ENCODE assay signal across 9 cellular contexts in the genomic region with DNA sequence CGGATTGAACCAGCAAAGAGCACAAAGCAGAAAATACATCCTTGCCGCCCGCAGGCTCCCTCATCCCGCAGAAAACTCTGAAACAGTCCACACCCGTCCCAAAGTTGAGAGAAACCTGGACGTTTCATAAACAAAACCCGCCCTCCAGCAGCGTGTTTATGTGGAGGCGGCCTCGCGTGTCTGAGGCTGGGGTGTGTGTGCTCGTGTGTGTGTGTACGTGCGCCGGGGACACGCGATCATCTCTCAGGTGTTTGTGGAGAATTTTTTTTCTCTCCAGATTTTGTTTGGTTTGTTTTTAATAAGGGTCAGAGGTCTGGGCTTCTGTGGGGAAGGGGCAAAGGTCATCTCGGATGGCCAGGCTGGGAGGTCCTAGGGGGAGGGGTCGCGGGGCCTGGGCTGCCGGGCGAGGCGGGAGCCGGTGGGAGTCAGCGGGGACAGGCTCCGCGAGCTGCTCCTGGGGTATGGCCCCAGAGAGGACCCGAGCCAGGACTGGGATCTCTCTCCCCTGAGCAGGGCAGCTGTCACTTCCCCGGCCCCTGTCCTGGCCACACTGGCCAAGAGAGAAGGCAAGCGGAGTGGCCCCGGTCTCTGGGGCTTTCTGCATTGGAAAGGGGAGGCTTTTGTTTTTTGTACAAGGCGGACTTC.
DNase-seq lines count a peak whose midpoint lies in the region; ATAC-seq, FAIRE-seq and TF ChIP-seq lines count a peak whose summit lies in the region.
"Had no signal": no experiment of that assay in that cellular context is flagged by ENCODE, and none has a peak within 500 bp of the region (broad histone marks: within the 10 kb centered on the region; RNA-seq: fewer than 3 reads in every experiment).

No MANE protein-coding gene starts in this region.

- no peaks in the 10 kb centered on the region for H3K27me3 Mint-ChIP-seq in natural killer cell treated with Interleukin-12 subunit alpha and Interleukin-12 subunit beta and Interleukin-15 and Interleukin-18, amount 100 ng/mL, for 72 hours

- H3K4me2 ChIP-seq in A549: peak overlapping the region; percentile 94

- peaks cover 12% of the 10 kb centered on the region for H3K36me3 Mint-ChIP-seq in natural killer cell treated with Interleukin-12 subunit alpha and Interleukin-12 subunit beta and Interleukin-15 and Interleukin-18, amount 100 ng/mL, for 72 hours

- peak overlapping the region; percentile 41 for H3K4me3 ChIP-seq in A549
- H3K4me3 ChIP-seq in HUES48 (ENCODE audit: low read depth, low read length): peak overlapping the region; percentile 60
- H3K4me3 ChIP-seq in epithelial cell of proximal tubule (ENCODE audit: low read depth, low read length): peak overlapping the region; percentile 62
- H3K4me3 ChIP-seq in vagina: peak overlapping the region; percentile 52 to 65

- H3K4me1 ChIP-seq in A549 (peaks cover 59% of the 10 kb centered on the region), HUES48 (ENCODE audit: control insufficient read depth, insufficient read depth, low read length) (peaks cover 21% of the 10 kb centered on the region), vagina (peaks cover 45% of the 10 kb centered on the region)

- no peak for FAIRE-seq in A549 (lab: Jason Lieb, UNC)
- FAIRE-seq: islet of Langerhans had no signal

- H3K36me3 ChIP-seq in HUES48 (ENCODE audit: control insufficient read depth, insufficient read depth, low read length) (no peaks in the 10 kb centered on the region), vagina (no peaks in the 10 kb centered on the region)

- H3K9ac ChIP-seq in HUES48 (ENCODE audit: low read depth, low read length): peak overlapping the region; percentile 87; the same call in 1 of the 2 replicates

- DNase-seq in A549 (ENCODE audit: low read depth in 1 of 2, low spot score in 1 of 2): peak in 1 of 2 experiments; percentile 50
- peak; percentile 48 to 50 for DNase-seq in activated CD4-positive, alpha-beta T cell treated with anti-CD3 and anti-CD28 coated beads, Interleukin-2, amount 50 U/mL, for 4 hours
- no peak for DNase-seq in epithelial cell of proximal tubule (ENCODE audit: low read depth)
- DNase-seq in natural killer cell treated with Interleukin-12 subunit alpha and Interleukin-12 subunit beta and Interleukin-15 and Interleukin-18, amount 100 ng/mL, for 72 hours (ENCODE audit: low spot score): no peak
- no peak for DNase-seq in vagina (ENCODE audit: extremely low spot score in 2 of 2)
- no peak for DNase-seq in HEK293T (ENCODE audit: extremely low spot score)
- no peak for DNase-seq in AML-193 (lab: John Stamatoyannopoulos, UW)

- peak overlapping the region; percentile 98 to 100 for H3K27ac ChIP-seq in A549
- H3K27ac ChIP-seq in HUES48 (ENCODE audit: low read depth, low read length): peak overlapping the region; percentile 98
- H3K27ac ChIP-seq in vagina: peak overlapping the region; percentile 98

- peaks cover 22 to 24% of the 10 kb centered on the region in 2 donors for H3K4me1 Mint-ChIP-seq in natural killer cell treated with Interleukin-12 subunit alpha and Interleukin-12 subunit beta and Interleukin-15 and Interleukin-18, amount 100 ng/mL, for 72 hours (ENCODE audit: low read depth in 2 of 2)

- 23% methylated on average over 28 of the region's 32 CpGs for WGBS in A549 (ENCODE audit: missing lambda C conversion rate)

- H3K9me3 Mint-ChIP-seq in natural killer cell treated with Interleukin-12 subunit alpha and Interleukin-12 subunit beta and Interleukin-15 and Interleukin-18, amount 100 ng/mL, for 72 hours: peaks cover 10% of the 10 kb centered on the region

- no peak for TF ChIP-seq EP300 in A549 (IDR thresholded peaks at IDR 0.05)

- peak in 1 of 2 experiments; percentile 57; a peak in 3 of 6 replicates for ATAC-seq in A549
- ATAC-seq in natural killer cell treated with Interleukin-12 subunit alpha and Interleukin-12 subunit beta and Interleukin-15 and Interleukin-18, amount 100 ng/mL, for 72 hours: no peak

- H3K27ac Mint-ChIP-seq in natural killer cell treated with Interleukin-12 subunit alpha and Interleukin-12 subunit beta and Interleukin-15 and Interleukin-18, amount 100 ng/mL, for 72 hours: peak overlapping the region; percentile 74 to 85

- TF ChIP-seq POLR2A in A549 (IDR thresholded peaks at IDR 0.05; ENCODE audit: low read length): no peak
- TF ChIP-seq POLR2A in vagina (IDR thresholded peaks at IDR 0.05): no peak

- H3K27me3 ChIP-seq in HUES48 (ENCODE audit: control insufficient read depth, insufficient read depth, low read length) (no peaks in the 10 kb centered on the region), vagina (no peaks in the 10 kb centered on the region)

- CTCF ChIA-PET in A549 (lab: Yijun Ruan, JAX) (interaction anchor here (0.8 to 1.1 kb wide), 2 partner anchors 13 to 233 kb away, joined by 3 read pairs; no protein-coding TSS in a partner anchor), HEK293T (lab: Yijun Ruan, JAX) (no interaction called here)

- POLR2A ChIA-PET in A549 (lab: Yijun Ruan, JAX): interaction anchor here (3.1 kb wide), 1 partner anchor 46 kb away, joined by 16 read pairs; no protein-coding TSS in a partner anchor
- POLR2A ChIA-PET in HEK293T (lab: Yijun Ruan, JAX): interaction anchor here (1.0 kb wide), 1 partner anchor 9 kb away, joined by 3 read pairs; no protein-coding TSS in a partner anchor

- TF ChIP-seq RAD21 in A549 (conservative IDR thresholded peaks at IDR 0.05 in 1 of 2, IDR thresholded peaks at IDR 0.05 in 1 of 2): no peak

- 0 out of 3 replicates have a peak, but pooled peaks cover 2% of the 10 kb centered on the region for H3K9me3 ChIP-seq in A549
- no peaks in the 10 kb centered on the region for H3K9me3 ChIP-seq in HUES48 (ENCODE audit: control insufficient read depth, insufficient read depth, low read length)
- H3K9me3 ChIP-seq in vagina: no peaks in the 10 kb centered on the region

- TF ChIP-seq CTCF in A549 (IDR thresholded peaks at IDR 0.05) (no peak), epithelial cell of proximal tubule (conservative IDR thresholded peaks at IDR 0.05; ENCODE audit: low read depth, low read length) (no peak), vagina (IDR thresholded peaks at IDR 0.05) (no peak)

- H3K4me3 Mint-ChIP-seq in natural killer cell treated with Interleukin-12 subunit alpha and Interleukin-12 subunit beta and Interleukin-15 and Interleukin-18, amount 100 ng/mL, for 72 hours: peak overlapping the region; percentile 75

- intact Hi-C loops in vagina (cut with DNase I): loop anchor here (5.0 kb wide), 2 partner anchors 68 to 77 kb away; no protein-coding TSS in a partner anchor

TF ChIP-seq in A549, 52 proteins besides CTCF, POLR2A, EP300 and RAD21:
- 0 out of 2 replicates have a peak, but pooled peaks have one; percentile 63 for TF ChIP-seq FOSB (CRISPR knock-in tag; IDR thresholded peaks at IDR 0.05)
- TF ChIP-seq, protein P1, sequence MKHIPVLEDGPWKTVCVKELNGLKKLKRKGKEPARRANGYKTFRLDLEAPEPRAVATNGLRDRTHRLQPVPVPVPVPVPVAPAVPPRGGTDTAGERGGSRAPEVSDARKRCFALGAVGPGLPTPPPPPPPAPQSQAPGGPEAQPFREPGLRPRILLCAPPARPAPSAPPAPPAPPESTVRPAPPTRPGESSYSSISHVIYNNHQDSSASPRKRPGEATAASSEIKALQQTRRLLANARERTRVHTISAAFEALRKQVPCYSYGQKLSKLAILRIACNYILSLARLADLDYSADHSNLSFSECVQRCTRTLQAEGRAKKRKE (CRISPR knock-in tag; IDR thresholded peaks at IDR 0.05; ENCODE audit: low read depth): no peak
- peak; percentile 6; the same call in 1 of the 2 replicates for TF ChIP-seq HEYL (CRISPR knock-in tag; IDR thresholded peaks at IDR 0.05)
TF ChIP-seq in A549: peak in this region for 2.

TF ChIP-seq in HEK293T, 16 proteins besides CTCF, POLR2A, EP300 and RAD21:
- TF ChIP-seq TARDBP (IDR thresholded peaks at IDR 0.05) (no peak), ARNT (IDR thresholded peaks at IDR 0.05) (no peak), SUZ12 (IDR thresholded peaks at IDR 0.05) (no peak), FOXA1 (IDR thresholded peaks at IDR 0.05) (no peak)

Comparison
In these comparisons a context has a peak if more than half of its experiments do, and no peak if none do; other contexts are left out.
1. DNase-seq: peak in activated CD4-positive, alpha-beta T cell treated with anti-CD3 and anti-CD28 coated beads, Interleukin-2, amount 50 U/mL, for 4 hours (2 of 2); none in epithelial cell of proximal tubule (single experiment), natural killer cell treated with Interleukin-12 subunit alpha and Interleukin-12 subunit beta and Interleukin-15 and Interleukin-18, amount 100 ng/mL, for 72 hours (single experiment), vagina (0 of 2), HEK293T (single experiment) and AML-193 (0 of 2).
2. Peak in every context shown above with its lines, with median percentiles within 50 percentile points of each other: H3K27ac ChIP-seq and H3K4me3 ChIP-seq.